Comparison of ENCODE assay signal across 1 cellular context in genomic region chr4:20700007-20700761, GRCh38.
TF ChIP-seq lines count a peak whose summit lies in the region.

TSS of gene PACRGL (plus strand) at chr4:20700458. CDS start at chr4:20704482, 4,024 bp downstream.

TF ChIP-seq in HepG2, 621 proteins besides CTCF, POLR2A, EP300 and RAD21 (continued from another document and continues in another):
- TF ChIP-seq KIAA2018 (CRISPR knock-in tag; IDR thresholded peaks at IDR 0.05; ENCODE audit: borderline replicate concordance) (no peak), TRIM24 (CRISPR knock-in tag; IDR thresholded peaks at IDR 0.05) (no peak), ATF2 (CRISPR knock-in tag; IDR thresholded peaks at IDR 0.05) (peak; percentile 74), TFDP2 (CRISPR knock-in tag; IDR thresholded peaks at IDR 0.05) (peak; percentile 86), RERE (CRISPR knock-in tag; IDR thresholded peaks at IDR 0.05; ENCODE audit: low read depth) (no peak), ZNF354B (CRISPR knock-in tag; IDR thresholded peaks at IDR 0.05) (no peak), ZNF75D (CRISPR knock-in tag; IDR thresholded peaks at IDR 0.05; ENCODE audit: borderline replicate concordance) (no peak), ZNF564 (CRISPR knock-in tag; IDR thresholded peaks at IDR 0.05) (no peak; the same call in 1 of the 2 replicates), ZNF589 (CRISPR knock-in tag; conservative IDR thresholded peaks at IDR 0.05) (no peak), MXD1 (CRISPR knock-in tag; IDR thresholded peaks at IDR 0.05) (peak; percentile 87; the same call in 1 of the 2 replicates), FUBP1 (CRISPR knock-in tag; IDR thresholded peaks at IDR 0.05; ENCODE audit: borderline replicate concordance) (no peak), ZNF512B (CRISPR knock-in tag; IDR thresholded peaks at IDR 0.05; ENCODE audit: borderline replicate concordance) (no peak), ZBTB21 (CRISPR knock-in tag; IDR thresholded peaks at IDR 0.05) (no peak), ZNF703 (CRISPR knock-in tag; IDR thresholded peaks at IDR 0.05; ENCODE audit: borderline replicate concordance) (no peak), FOXO4 (CRISPR knock-in tag; conservative IDR thresholded peaks at IDR 0.05) (no peak), RNF2 (conservative IDR thresholded peaks at IDR 0.05; ENCODE audit: low read depth) (0 out of 2 replicates have a peak, but pooled peaks have one; percentile 73), ZBTB46 (CRISPR knock-in tag; IDR thresholded peaks at IDR 0.05; ENCODE audit: borderline replicate concordance) (no peak), PITX1 (CRISPR knock-in tag; IDR thresholded peaks at IDR 0.05) (peak; percentile 57; the same call in 1 of the 2 replicates), EED (CRISPR knock-in tag; IDR thresholded peaks at IDR 0.05) (no peak), NCOA5 (CRISPR knock-in tag; IDR thresholded peaks at IDR 0.05) (no peak), CCAR2 (optimal IDR thresholded peaks at IDR 0.05; ENCODE audit: low read depth, low read length) (no peak), TOE1 (CRISPR knock-in tag; IDR thresholded peaks at IDR 0.05) (no peak; the same call in 1 of the 2 replicates), PBX3 (CRISPR knock-in tag; IDR thresholded peaks at IDR 0.05; ENCODE audit: borderline replicate concordance) (no peak)
